In the genomic region with DNA sequence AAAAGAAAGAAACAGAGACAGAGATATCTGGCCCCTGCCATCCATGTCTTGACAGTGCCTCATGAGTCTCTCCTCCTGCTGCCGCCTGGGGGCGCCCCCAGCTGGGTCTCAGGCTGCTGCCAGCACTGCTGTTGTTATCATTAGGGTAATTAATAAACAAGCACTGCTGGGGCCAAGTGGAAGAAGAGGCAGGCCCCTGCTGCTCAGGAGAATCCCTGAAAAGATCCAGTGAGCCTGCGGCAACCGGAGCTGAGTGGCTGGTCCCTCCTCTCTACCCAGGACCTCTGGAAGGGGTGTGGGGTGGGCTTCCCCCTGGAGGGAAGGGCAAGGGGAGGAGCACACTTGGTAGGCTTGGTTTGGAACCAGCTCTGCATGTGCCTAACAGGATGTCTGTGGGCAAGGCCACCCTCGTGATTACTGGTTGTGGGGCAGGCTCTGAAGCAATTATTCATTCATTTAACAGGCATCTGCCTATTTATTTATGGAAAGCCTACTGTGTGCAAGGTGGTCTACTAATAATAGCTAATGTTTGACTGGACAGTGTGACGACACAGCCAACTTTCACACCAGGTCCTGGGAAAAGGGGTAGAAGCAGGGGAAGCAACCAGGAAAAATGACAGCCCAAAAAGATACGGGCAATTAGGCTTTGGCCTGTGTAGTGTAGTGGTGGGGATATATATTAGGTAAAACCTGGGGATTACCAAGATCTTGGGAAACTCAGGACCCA, we compare ENCODE assay signal across 8 cellular contexts. TPM values are rescaled to one million over a fixed set of nuclear protein-coding genes. Genes with fewer than 3 reads are reported as not detected.
DNase-seq lines count a peak whose midpoint lies in the region; TF ChIP-seq lines count a peak whose summit lies in the region.

No MANE protein-coding gene starts in this region.

- peaks cover 21% of the 10 kb centered on the region for H3K4me1 Mint-ChIP-seq in activated naive CD4-positive, alpha-beta T cell treated with anti-CD3 and anti-CD28 coated beads, Interleukin-2, amount 50 U/mL, for 24 hours
- H3K4me1 Mint-ChIP-seq in glutamatergic neuron (ENCODE audit: low read depth, unreplicated experiment) = peaks cover 9% of the 10 kb centered on the region

- H3K27ac Mint-ChIP-seq in activated naive CD4-positive, alpha-beta T cell treated with anti-CD3 and anti-CD28 coated beads, Interleukin-2, amount 50 U/mL, for 24 hours = peak overlapping the region; percentile 88
- H3K27ac Mint-ChIP-seq in glutamatergic neuron (ENCODE audit: unreplicated experiment) = peak overlapping the region; percentile 64

- no peaks in the 10 kb centered on the region for H3K36me3 ChIP-seq in tibial artery

- no peaks in the 10 kb centered on the region for H3K27me3 ChIP-seq in tibial artery

- peak overlapping the region; percentile 19 to 43 for H3K27ac ChIP-seq in tibial artery

- peak overlapping the region; percentile 88 for H3K4me3 Mint-ChIP-seq in activated naive CD4-positive, alpha-beta T cell treated with anti-CD3 and anti-CD28 coated beads, Interleukin-2, amount 50 U/mL, for 24 hours
- H3K4me3 Mint-ChIP-seq in glutamatergic neuron (ENCODE audit: unreplicated experiment) = peak overlapping the region; percentile 82

- DNase-seq in NCI-H2081 (lab: John Stamatoyannopoulos, UW) = peak; percentile 77 to 81
- no peak for DNase-seq in NCI-H2081 treated with DMSO at 0.1 percent for 48 hours (lab: John Stamatoyannopoulos, UW)
- peak; percentile 43 for DNase-seq in SKM-1 (lab: John Stamatoyannopoulos, UW; ENCODE audit: unreplicated experiment)
- peak; percentile 81 for DNase-seq in glutamatergic neuron
- DNase-seq in pons (ENCODE audit: low spot score) = peak; percentile 88
- peak in 1 of 2 donors; percentile 40 for DNase-seq in tibial artery

- peak; percentile 96 for TF ChIP-seq CTCF in LNCAP (IDR thresholded peaks at IDR 0.05)
- peak; percentile 80 for TF ChIP-seq CTCF in glutamatergic neuron (IDR thresholded peaks at IDR 0.05; ENCODE audit: partially characterized antibody, unreplicated experiment)
- TF ChIP-seq CTCF in tibial artery (IDR thresholded peaks at IDR 0.05) = peak; percentile 51 to 60

- peaks cover 0 to 21% (median 18%) of the 10 kb centered on the region in 4 donors for H3K4me1 ChIP-seq in tibial artery

- peak overlapping the region; percentile 61 to 72 for H3K4me3 ChIP-seq in tibial artery

- H3K27me3 Mint-ChIP-seq in activated naive CD4-positive, alpha-beta T cell treated with anti-CD3 and anti-CD28 coated beads, Interleukin-2, amount 50 U/mL, for 24 hours = peaks cover 5% of the 10 kb centered on the region
- peaks cover 8% of the 10 kb centered on the region for H3K27me3 Mint-ChIP-seq in glutamatergic neuron (ENCODE audit: unreplicated experiment)

- intact Hi-C loops in tibial artery (cut with DNase I; ENCODE audit: low total_unique reads) = no loop called here

- no peaks in the 10 kb centered on the region for H3K36me3 Mint-ChIP-seq in activated naive CD4-positive, alpha-beta T cell treated with anti-CD3 and anti-CD28 coated beads, Interleukin-2, amount 50 U/mL, for 24 hours
- no peaks in the 10 kb centered on the region for H3K36me3 Mint-ChIP-seq in glutamatergic neuron (ENCODE audit: unreplicated experiment)

- no peaks in the 10 kb centered on the region for H3K9me3 ChIP-seq in tibial artery

- H3K9me3 Mint-ChIP-seq in activated naive CD4-positive, alpha-beta T cell treated with anti-CD3 and anti-CD28 coated beads, Interleukin-2, amount 50 U/mL, for 24 hours = no peaks in the 10 kb centered on the region
- H3K9me3 Mint-ChIP-seq in glutamatergic neuron (ENCODE audit: unreplicated experiment) = peaks cover 6% of the 10 kb centered on the region

RNA-seq across cellular contexts. Expression of a gene that starts 1.2 kb away (rescaled TPM):
- total RNA-seq in glutamatergic neuron (ENCODE audit: unreplicated experiment) = 5.1 TPM

RNA-seq across cellular contexts. Expression of a gene that starts 13.8 kb away (rescaled TPM):
- 48.9 TPM for total RNA-seq in glutamatergic neuron (ENCODE audit: unreplicated experiment)

RNA-seq across cellular contexts. Expression of a gene that starts 44.2 kb away (rescaled TPM):
- 3.2 TPM for total RNA-seq in glutamatergic neuron (ENCODE audit: unreplicated experiment)
